Comparison of ENCODE assay signal across 9 cellular contexts in genomic region chr10:79148452-79149344, GRCh38.
DNase-seq lines count a peak whose midpoint lies in the region; ATAC-seq, FAIRE-seq and TF ChIP-seq lines count a peak whose summit lies in the region.
"Had no signal": no experiment of that assay in that cellular context is flagged by ENCODE, and none has a peak within 500 bp of the region (broad histone marks: within the 10 kb centered on the region; RNA-seq: fewer than 3 reads in every experiment).

No MANE protein-coding gene starts in this region.

- peak overlapping the region; percentile 73 for H3K9ac ChIP-seq in astrocyte (ENCODE audit: low read length)
- H3K9ac ChIP-seq: KMS-11 had no signal

- TF ChIP-seq CTCF in astrocyte (IDR thresholded peaks at IDR 0.05; ENCODE audit: insufficient read depth, low read depth, low read length): no peak
- no peak for TF ChIP-seq CTCF in spleen (IDR thresholded peaks at IDR 0.05 in 8 of 11, conservative IDR thresholded peaks at IDR 0.05 in 3 of 11)

- no peaks in the 10 kb centered on the region for H3K9me3 ChIP-seq in astrocyte (ENCODE audit: insufficient read depth, low read depth, low read length)
- no peaks in the 10 kb centered on the region for H3K9me3 ChIP-seq in spleen

- no peaks in the 10 kb centered on the region for H3K27me3 Mint-ChIP-seq in astrocyte (ENCODE audit: low read depth, unreplicated experiment)
- H3K27me3 Mint-ChIP-seq in stimulated activated memory B cell treated with anti-CD40 and anti-IgM and Interleukin-4, amounts not matched to agents 10 μg/mL and 1 μg/mL and 100 μg/mL, for 72 hours: peaks cover 13% of the 10 kb centered on the region

- H2AFZ ChIP-seq in astrocyte (ENCODE audit: low read depth, low read length): no peak overlapping the region

- H3K4me3 Mint-ChIP-seq in astrocyte (ENCODE audit: unreplicated experiment): no peak overlapping the region
- no peak overlapping the region for H3K4me3 Mint-ChIP-seq in stimulated activated memory B cell treated with anti-CD40 and anti-IgM and Interleukin-4, amounts not matched to agents 10 μg/mL and 1 μg/mL and 100 μg/mL, for 72 hours

- H3K27me3 ChIP-seq in astrocyte (ENCODE audit: insufficient read depth, low read length): no peaks in the 10 kb centered on the region
- no peaks in the 10 kb centered on the region for H3K27me3 ChIP-seq in spleen (replicated peaks in 1 of 7)

- peak overlapping the region; percentile 47 for H3K4me2 ChIP-seq in astrocyte (ENCODE audit: low read length)
- H3K4me2 ChIP-seq: KMS-11 had no signal

- H3K9me3 Mint-ChIP-seq in astrocyte (ENCODE audit: unreplicated experiment): no peaks in the 10 kb centered on the region
- no peaks in the 10 kb centered on the region for H3K9me3 Mint-ChIP-seq in stimulated activated memory B cell treated with anti-CD40 and anti-IgM and Interleukin-4, amounts not matched to agents 10 μg/mL and 1 μg/mL and 100 μg/mL, for 72 hours

- H3K36me3 ChIP-seq in astrocyte (ENCODE audit: insufficient read depth, low read length): no peaks in the 10 kb centered on the region
- H3K36me3 ChIP-seq in spleen: peaks cover 0 to 8% (median 0%) of the 10 kb centered on the region in 6 donors

- H3K27ac Mint-ChIP-seq in astrocyte (ENCODE audit: unreplicated experiment): no peak overlapping the region
- H3K27ac Mint-ChIP-seq in stimulated activated memory B cell treated with anti-CD40 and anti-IgM and Interleukin-4, amounts not matched to agents 10 μg/mL and 1 μg/mL and 100 μg/mL, for 72 hours: no peak overlapping the region

- no peak for ATAC-seq in HG03460 (IDR thresholded peaks at IDR 0.05; ENCODE audit: unreplicated experiment)
- ATAC-seq in stimulated activated memory B cell treated with anti-CD40 and anti-IgM and Interleukin-4, amounts not matched to agents 10 μg/mL and 1 μg/mL and 100 μg/mL, for 72 hours: no peak

- peaks cover 74% of the 10 kb centered on the region for H3K79me2 ChIP-seq in astrocyte (ENCODE audit: insufficient read depth, low read length)

- peaks cover 6% of the 10 kb centered on the region for H3K36me3 Mint-ChIP-seq in astrocyte (ENCODE audit: low read depth, unreplicated experiment)
- H3K36me3 Mint-ChIP-seq in stimulated activated memory B cell treated with anti-CD40 and anti-IgM and Interleukin-4, amounts not matched to agents 10 μg/mL and 1 μg/mL and 100 μg/mL, for 72 hours: no peaks in the 10 kb centered on the region

- DNase-seq in HUDEP-2 (lab: John Stamatoyannopoulos, UW; ENCODE audit: unreplicated experiment in 76 of 76): peak in 73 of 76 experiments; percentile 19 to 86 (median 67)
- DNase-seq in astrocyte (ENCODE audit: low read depth): no peak
- peak; percentile 55 for DNase-seq in iris pigment epithelial cell (ENCODE audit: low read depth)
- DNase-seq in spleen: peak; percentile 86
- DNase-seq in AG08396 (ENCODE audit: low spot score): no peak
- no peak for DNase-seq in activated CD4-positive, alpha-beta T cell treated with anti-CD3 and anti-CD28 coated beads, Interleukin-2, amount 50 U/mL, for 1 hour

- no peak for FAIRE-seq in astrocyte (lab: Jason Lieb, UNC)

- H3K4me1 Mint-ChIP-seq in astrocyte (ENCODE audit: low read depth, unreplicated experiment): peaks cover 28% of the 10 kb centered on the region
- H3K4me1 Mint-ChIP-seq in stimulated activated memory B cell treated with anti-CD40 and anti-IgM and Interleukin-4, amounts not matched to agents 10 μg/mL and 1 μg/mL and 100 μg/mL, for 72 hours: peaks cover 29% of the 10 kb centered on the region

- intact Hi-C loops in spleen (cut with DNase I; ENCODE audit: low total_unique reads): no loop called here

- H3K4me3 ChIP-seq in astrocyte (ENCODE audit: insufficient read depth, low read depth, low read length): no peak overlapping the region
- H3K4me3 ChIP-seq in spleen: no peak overlapping the region

- H3K27ac ChIP-seq in astrocyte (ENCODE audit: low read depth, low read length) (peak overlapping the region; percentile 95), spleen (peak overlapping the region; percentile 77 to 95 (median 88))
- H3K27ac ChIP-seq: KMS-11 had no signal

- peaks cover 2% of the 10 kb centered on the region for H4K20me1 ChIP-seq in astrocyte (ENCODE audit: insufficient read depth, low read length)

- no peak for TF ChIP-seq POLR2A in spleen (IDR thresholded peaks at IDR 0.05)

- H3K4me1 ChIP-seq in astrocyte (ENCODE audit: insufficient read depth, low read length) (peaks cover 71% of the 10 kb centered on the region), spleen (peaks cover 62 to 100% (median 95%) of the 10 kb centered on the region in 6 donors)

- 38 to 68% (median 45%) methylated on average over 9 to 16 of the region's 16 CpGs for WGBS in spleen, 5 donors

Comparison
In these comparisons a context has a peak if more than half of its experiments do, and no peak if none do; other contexts are left out.
1. DNase-seq: peak in HUDEP-2 (73 of 76), iris pigment epithelial cell (single experiment) and spleen (single experiment); none in astrocyte (single experiment), AG08396 (single experiment) and activated CD4-positive, alpha-beta T cell treated with anti-CD3 and anti-CD28 coated beads, Interleukin-2, amount 50 U/mL, for 1 hour (single experiment).